In the genomic region with DNA sequence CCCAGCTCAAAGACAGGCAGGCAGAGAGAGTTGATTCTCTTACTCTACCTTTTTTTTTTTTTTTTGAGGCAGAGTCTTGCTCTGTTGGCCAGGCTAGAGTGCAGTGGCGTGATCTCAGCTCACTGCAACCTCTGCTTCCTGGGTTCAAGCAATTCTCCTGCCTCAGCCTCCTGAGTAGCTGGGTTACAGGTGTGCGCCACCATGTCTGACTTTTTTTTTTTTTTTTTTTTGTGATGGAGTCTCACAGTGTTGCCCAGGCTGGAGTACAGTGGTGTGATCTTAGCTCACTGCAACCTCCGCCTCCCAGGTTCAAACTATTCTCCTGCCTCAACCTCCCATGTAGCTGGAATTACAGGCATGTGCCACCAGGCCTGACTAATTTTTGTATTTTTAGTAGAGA, we compare ENCODE assay signal across 16 cellular contexts. TPM values are rescaled to one million over a fixed set of nuclear protein-coding genes. Genes with fewer than 3 reads are reported as not detected.
DNase-seq lines count a peak whose midpoint lies in the region; ATAC-seq and TF ChIP-seq lines count a peak whose summit lies in the region.
"Not testable (repeated sequence)": the region's sequence is repeated elsewhere in the genome, so short reads cannot be mapped to it uniquely, and the experiment has no call there.
"Had no signal": no experiment of that assay in that cellular context is flagged by ENCODE, and none has a peak within 500 bp of the region (broad histone marks: within the 10 kb centered on the region; RNA-seq: fewer than 3 reads in every experiment).

No MANE protein-coding gene starts in this region.

- H3K27ac Mint-ChIP-seq in CD8-positive, alpha-beta memory T cell: peak overlapping the region in 6 of 8 donors; percentile 47 to 97 (median 90)
- H3K27ac Mint-ChIP-seq in activated CD4-positive, alpha-beta memory T cell treated with anti-CD3 and anti-CD28 coated beads, Interleukin-2, amount 10 ng/mL, durations not matched to agents 7 days and 5 days: peak overlapping the region; percentile 59
- peak overlapping the region; percentile 93 to 94 for H3K27ac Mint-ChIP-seq in effector memory CD8-positive, alpha-beta T cell
- H3K27ac Mint-ChIP-seq in immature natural killer cell: peak overlapping the region; percentile 92 to 99 (median 96)

- H3K79me2 ChIP-seq in Loucy (ENCODE audit: insufficient read depth, low read length) (peaks cover 100% of the 10 kb centered on the region), osteoblast (ENCODE audit: insufficient read depth, low read length) (peaks cover 20% of the 10 kb centered on the region)

- not testable (repeated sequence) for H3K4me3 ChIP-seq in CD8-positive, alpha-beta memory T cell (ENCODE audit: low read length); HEK293 (ENCODE audit: low read depth, low read length); Loucy (ENCODE audit: low read length, poor library complexity, severe bottlenecking); osteoblast (ENCODE audit: insufficient read depth, low read length)

- POLR2A ChIA-PET in CD8-positive, alpha-beta memory T cell (lab: Charles Lee): interaction anchor here (2.6 kb wide), 1 partner anchor 11 kb away, joined by 20 read pairs; no protein-coding TSS in a partner anchor
- POLR2A ChIA-PET in HEK293 (lab: Yijun Ruan, JAX): interaction anchor here (0.5 to 0.7 kb wide), 2 partner anchors 33 to 64 kb away, joined by 4 to 6 read pairs; no protein-coding TSS in a partner anchor
- POLR2A ChIA-PET in activated CD4-positive, alpha-beta memory T cell treated with anti-CD3 and anti-CD28 coated beads, Interleukin-2, amount 10 ng/mL, durations not matched to agents 7 days and 5 days (lab: Charles Lee): interaction anchor here (3.3 kb wide), 1 partner anchor 11 kb away, joined by 29 read pairs; no protein-coding TSS in a partner anchor

- H3K4me2 ChIP-seq in Loucy (ENCODE audit: low read depth, low read length, poor library complexity, severe bottlenecking): peak overlapping the region; percentile 61
- not testable (repeated sequence) for H3K4me2 ChIP-seq in osteoblast (ENCODE audit: insufficient read depth, low read length)

- DNase-seq in CD8-positive, alpha-beta memory T cell; activated CD4-positive, alpha-beta memory T cell treated with anti-CD3 and anti-CD28 coated beads, Interleukin-2, amount 10 ng/mL, durations not matched to agents 7 days and 5 days; effector memory CD8-positive, alpha-beta T cell; immature natural killer cell; osteoblast (ENCODE audit: insufficient read length, low spot score, missing footprints): not testable (repeated sequence)

- not testable (repeated sequence) for H3K27ac ChIP-seq in CD8-positive, alpha-beta memory T cell (ENCODE audit: low read depth, low read length); HEK293 (ENCODE audit: extremely low read depth, low read depth, low read length)
- H3K27ac ChIP-seq in osteoblast (ENCODE audit: low read depth, low read length): peak overlapping the region; percentile 54

- H3K9me3 ChIP-seq in CD8-positive, alpha-beta memory T cell (ENCODE audit: low read length); HEK293 (ENCODE audit: control insufficient read depth, insufficient read depth, low read depth, low read length); Loucy (ENCODE audit: insufficient read depth, low read depth, low read length); osteoblast (ENCODE audit: low read depth, low read length): not testable (repeated sequence)

- H3K36me3 ChIP-seq in CD8-positive, alpha-beta memory T cell (ENCODE audit: insufficient read depth, low read length); HEK293 (ENCODE audit: control insufficient read depth in 2 of 2, insufficient read depth in 1 of 2, low read length in 2 of 2); osteoblast (ENCODE audit: insufficient read depth, low read length): not testable (repeated sequence)
- peaks cover 34% of the 10 kb centered on the region; the same call in 1 of the 2 replicates for H3K36me3 ChIP-seq in Loucy (ENCODE audit: insufficient read depth, low read length)

- peaks cover 0 to 21% (median 7%) of the 10 kb centered on the region in 3 donors for H3K36me3 Mint-ChIP-seq in CD8-positive, alpha-beta memory T cell
- H3K36me3 Mint-ChIP-seq in activated CD4-positive, alpha-beta memory T cell treated with anti-CD3 and anti-CD28 coated beads, Interleukin-2, amount 10 ng/mL, durations not matched to agents 7 days and 5 days (ENCODE audit: low read depth): peaks cover 36% of the 10 kb centered on the region
- peaks cover 38% of the 10 kb centered on the region for H3K36me3 Mint-ChIP-seq in effector memory CD8-positive, alpha-beta T cell (ENCODE audit: insufficient read depth)
- H3K36me3 Mint-ChIP-seq in immature natural killer cell: peaks cover 7 to 13% (median 13%) of the 10 kb centered on the region in 3 donors

- not testable (repeated sequence) for H3K9me2 ChIP-seq in Loucy (replicated peaks; ENCODE audit: low read depth, low read length)

- CTCF ChIA-PET in CD8-positive, alpha-beta memory T cell (lab: Charles Lee): interaction anchor here (0.6 to 2.9 kb wide), 2 partner anchors 13 kb away, joined by 3 to 14 read pairs; no protein-coding TSS in a partner anchor
- CTCF ChIA-PET in HEK293 (lab: Yijun Ruan, JAX): interaction anchor here (0.7 kb wide), 1 partner anchor 34 kb away, joined by 4 read pairs; no protein-coding TSS in a partner anchor
- CTCF ChIA-PET in activated CD4-positive, alpha-beta memory T cell treated with anti-CD3 and anti-CD28 coated beads, Interleukin-2, amount 10 ng/mL, durations not matched to agents 7 days and 5 days (lab: Charles Lee): interaction anchor here (0.7 to 1.4 kb wide), 5 partner anchors 10 to 94 kb away, joined by 3 to 5 read pairs (median 4); no protein-coding TSS in a partner anchor

- peaks cover 28% of the 10 kb centered on the region for H3K4me1 ChIP-seq in CD8-positive, alpha-beta memory T cell (ENCODE audit: insufficient read depth, low read length)
- not testable (repeated sequence) for H3K4me1 ChIP-seq in HEK293 (ENCODE audit: control insufficient read depth, insufficient read depth, low read length)
- peaks cover 54% of the 10 kb centered on the region for H3K4me1 ChIP-seq in Loucy (ENCODE audit: insufficient read depth, low read length, poor library complexity, severe bottlenecking)
- peaks cover 25% of the 10 kb centered on the region for H3K4me1 ChIP-seq in osteoblast (ENCODE audit: insufficient read depth, low read length)

- H3K27me3 ChIP-seq in CD8-positive, alpha-beta memory T cell (ENCODE audit: insufficient read depth, low read length, poor library complexity, severe bottlenecking); Loucy (ENCODE audit: insufficient read depth, low read length, poor library complexity, severe bottlenecking); osteoblast (ENCODE audit: insufficient read depth, low read length): not testable (repeated sequence)

- not testable (repeated sequence) for H3K9me3 Mint-ChIP-seq in CD8-positive, alpha-beta memory T cell; activated CD4-positive, alpha-beta memory T cell treated with anti-CD3 and anti-CD28 coated beads, Interleukin-2, amount 10 ng/mL, durations not matched to agents 7 days and 5 days; effector memory CD8-positive, alpha-beta T cell; immature natural killer cell

- H4K20me1 ChIP-seq in Loucy (ENCODE audit: insufficient read depth, low read length, poor library complexity, severe bottlenecking): peaks cover 86% of the 10 kb centered on the region
- not testable (repeated sequence) for H4K20me1 ChIP-seq in osteoblast (ENCODE audit: insufficient read depth, low read length)

- not testable (repeated sequence) for H3K27me3 Mint-ChIP-seq in CD8-positive, alpha-beta memory T cell; activated CD4-positive, alpha-beta memory T cell treated with anti-CD3 and anti-CD28 coated beads, Interleukin-2, amount 10 ng/mL, durations not matched to agents 7 days and 5 days; effector memory CD8-positive, alpha-beta T cell
- peaks cover 12 to 21% (median 14%) of the 10 kb centered on the region in 3 donors for H3K27me3 Mint-ChIP-seq in immature natural killer cell (ENCODE audit: low read depth in 3 of 3)

- not testable (repeated sequence) for H3K9ac ChIP-seq in Loucy (ENCODE audit: low read depth, low read length, poor library complexity, severe bottlenecking)

- H3F3A ChIP-seq in Loucy (ENCODE audit: low read depth): not testable (repeated sequence)

- not testable (repeated sequence) for H2AFZ ChIP-seq in Loucy (ENCODE audit: low read length); osteoblast (ENCODE audit: low read length)

- H3K4me3 Mint-ChIP-seq in CD8-positive, alpha-beta memory T cell: peak overlapping the region in 2 of 7 donors; percentile 84 to 90
- H3K4me3 Mint-ChIP-seq in activated CD4-positive, alpha-beta memory T cell treated with anti-CD3 and anti-CD28 coated beads, Interleukin-2, amount 10 ng/mL, durations not matched to agents 7 days and 5 days: not testable (repeated sequence)
- peak overlapping the region; percentile 73 to 79 for H3K4me3 Mint-ChIP-seq in effector memory CD8-positive, alpha-beta T cell
- peak overlapping the region; percentile 77 to 86 (median 84) for H3K4me3 Mint-ChIP-seq in immature natural killer cell

- TF ChIP-seq CTCF in HEK293 (tag by site-specific recombination; IDR thresholded peaks at IDR 0.05); Loucy (conservative IDR thresholded peaks at IDR 0.05; ENCODE audit: low read length); osteoblast (IDR thresholded peaks at IDR 0.05; ENCODE audit: extremely low read depth, low read depth, low read length): not testable (repeated sequence)

- H3K4me1 Mint-ChIP-seq in CD8-positive, alpha-beta memory T cell: peaks cover 55 to 71% (median 60%) of the 10 kb centered on the region in 3 donors
- H3K4me1 Mint-ChIP-seq in activated CD4-positive, alpha-beta memory T cell treated with anti-CD3 and anti-CD28 coated beads, Interleukin-2, amount 10 ng/mL, durations not matched to agents 7 days and 5 days: peaks cover 56% of the 10 kb centered on the region
- peaks cover 43 to 48% of the 10 kb centered on the region in 2 donors for H3K4me1 Mint-ChIP-seq in effector memory CD8-positive, alpha-beta T cell (ENCODE audit: low read depth in 2 of 2)
- peaks cover 87 to 89% of the 10 kb centered on the region in 2 donors for H3K4me1 Mint-ChIP-seq in immature natural killer cell

- ATAC-seq in effector memory CD8-positive, alpha-beta T cell (replicated peaks): not testable (repeated sequence)

RNA-seq across cellular contexts. Expression of gene CHST12, which starts 13.8 kb away (rescaled TPM):
- total RNA-seq in CD8-positive, alpha-beta memory T cell: 1 to 10 TPM; 7.7 to 8.3 TPM
- polyA plus RNA-seq in CD8-positive, alpha-beta memory T cell: 63.0 TPM
- total RNA-seq in activated CD4-positive, alpha-beta memory T cell treated with anti-CD3 and anti-CD28 coated beads, Interleukin-2, amount 10 ng/mL, durations not matched to agents 7 days and 5 days: 10 to 100 TPM; 64.6 to 65.1 TPM
- polyA plus RNA-seq in immature natural killer cell: 100 to 1,000 TPM in 1 of 3 donors, 10 to 100 TPM in 2; 88.9 to 172 (median 93.4) TPM
- 3.8 and 4.0 TPM in 2 replicates for total RNA-seq in osteoblast

RNA-seq across cellular contexts. Expression of gene GRIFIN, which starts 59.0 kb away (rescaled TPM):
- not detected for total RNA-seq in CD8-positive, alpha-beta memory T cell
- not detected for polyA plus RNA-seq in CD8-positive, alpha-beta memory T cell
- total RNA-seq in activated CD4-positive, alpha-beta memory T cell treated with anti-CD3 and anti-CD28 coated beads, Interleukin-2, amount 10 ng/mL, durations not matched to agents 7 days and 5 days: not detected
- polyA plus RNA-seq in immature natural killer cell: not detected
- total RNA-seq in osteoblast: not detected in 2 replicates
- total RNA-seq: A172; A673; Calu3; CD4-positive, CD25-positive, alpha-beta regulatory T cell; Daoy; G401; H7; HFFc6 had no signal
- polyA plus RNA-seq: BJ; CD4-positive, CD25-positive, alpha-beta regulatory T cell had no signal

Comparison
In these comparisons a context has a peak if more than half of its experiments do, and no peak if none do; other contexts are left out.
1. RNA of gene CHST12, which starts 13.8 kb away (total RNA-seq): 64.6 to 65.1 TPM in activated CD4-positive, alpha-beta memory T cell treated with anti-CD3 and anti-CD28 coated beads, Interleukin-2, amount 10 ng/mL, durations not matched to agents 7 days and 5 days; 7.7 to 8.3 TPM in CD8-positive, alpha-beta memory T cell and 3.8 to 4.0 TPM in osteoblast; every median in the first group is over 4 times any median in the second.
2. Peak in every context shown above with its lines, with median percentiles within 50 percentile points of each other: H3K27ac Mint-ChIP-seq.